In the genomic region with DNA sequence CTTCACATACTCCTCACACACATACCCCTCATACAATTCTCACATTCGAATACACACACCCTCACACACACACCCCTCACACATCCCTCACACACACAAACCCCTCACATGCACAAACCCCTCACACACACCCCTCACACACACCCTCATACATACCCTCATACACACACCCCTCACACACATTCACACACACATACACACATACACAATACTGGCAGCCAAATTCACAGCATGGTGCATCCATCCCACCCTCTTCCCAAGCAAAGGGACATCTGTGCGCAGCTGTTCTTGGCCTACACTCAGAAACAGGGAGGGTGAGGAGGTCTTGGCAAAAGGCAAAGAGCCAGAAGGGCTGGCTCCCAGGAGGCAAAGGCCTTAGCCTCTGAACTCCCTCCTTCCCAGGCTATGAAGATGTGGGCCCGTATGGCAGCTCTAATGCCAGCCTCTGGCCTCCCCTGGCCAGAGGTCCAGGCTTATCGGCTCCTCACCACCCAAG, we compare ENCODE assay signal across 15 cellular contexts. TPM values are rescaled to one million over a fixed set of nuclear protein-coding genes. Genes with fewer than 3 reads are reported as not detected.
DNase-seq lines count a peak whose midpoint lies in the region; ATAC-seq lines count a peak whose summit lies in the region.
"Had no signal": no experiment of that assay in that cellular context is flagged by ENCODE, and none has a peak within 500 bp of the region (broad histone marks: within the 10 kb centered on the region; RNA-seq: fewer than 3 reads in every experiment).

No MANE protein-coding gene starts in this region.

- DNase-seq in NCI-H2171 (lab: John Stamatoyannopoulos, UW) (peak; percentile 70), Right ventricle myocardium superior (no peak), sciatic nerve (ENCODE audit: low spot score) (no peak), GM19240 (ENCODE audit: insufficient read length, low spot score) (no peak), head of caudate nucleus (no peak)
- DNase-seq: Calu3; CD4-positive, alpha-beta T cell; DMS79 treated with DMSO at 0.1 percent for 48 hours; GM23248; NCI-H1105 treated with DMSO at 0.1 percent for 48 hours; NCI-H1930; SIG-M5 had no signal

- H3K27ac ChIP-seq in KOPT-K1 (ENCODE audit: low read depth, low read length, poor library complexity, severe bottlenecking), result peak overlapping the region; percentile 87
- H3K27ac ChIP-seq: GM23248 had no signal

- intact Hi-C loops in Right ventricle myocardium superior (cut with DNase I) (no loop called here), sciatic nerve (cut with DNase I) (no loop called here), head of caudate nucleus (cut with DNase I) (no loop called here)

- H3K36me3 ChIP-seq in KOPT-K1 (ENCODE audit: insufficient read depth, low read length), result no peaks in the 10 kb centered on the region

- ATAC-seq in Right ventricle myocardium superior (ENCODE audit: poor library complexity), result peak; percentile 71
- peak; percentile 77 for ATAC-seq in sciatic nerve
- ATAC-seq in HG02610 (IDR thresholded peaks at IDR 0.05; ENCODE audit: unreplicated experiment), result no peak
- ATAC-seq: Panc1 had no signal

- no peaks in the 10 kb centered on the region for H3K9me3 ChIP-seq in KOPT-K1 (ENCODE audit: insufficient read depth, low read length, poor library complexity, severe bottlenecking)

RNA-seq across cellular contexts. Expression of a gene that starts 23.4 kb away (rescaled TPM):
- total RNA-seq in Right ventricle myocardium superior, result 1.1 TPM
- total RNA-seq in sciatic nerve, result 6.2 TPM

RNA-seq across cellular contexts. Expression of a gene that starts 23.6 kb away (rescaled TPM):
- total RNA-seq in Right ventricle myocardium superior, result 3.0 TPM
- 16.8 TPM for total RNA-seq in sciatic nerve
